ENCODE assay signal across 19 cellular contexts in the genomic region with DNA sequence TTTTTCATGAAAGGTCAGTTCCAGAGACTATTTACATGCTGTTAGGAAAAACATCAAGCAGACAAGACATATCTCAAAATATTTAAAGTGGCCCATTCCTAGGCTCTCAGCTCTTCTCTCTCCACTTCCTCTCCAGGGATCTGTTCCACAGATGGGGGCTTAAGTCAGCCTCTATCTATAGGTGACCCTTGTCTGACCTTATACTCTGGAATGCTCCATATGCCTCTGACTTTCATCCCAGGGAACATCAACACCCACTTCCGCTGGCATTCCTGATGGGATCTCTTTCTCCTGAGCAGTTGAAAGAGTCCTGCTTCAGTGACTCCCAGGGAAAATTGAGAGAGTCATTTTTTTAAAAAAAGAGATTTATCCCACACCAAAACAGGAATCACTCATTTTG. TPM values are rescaled to one million over a fixed set of nuclear protein-coding genes. Genes with fewer than 3 reads are reported as not detected.
DNase-seq lines count a peak whose midpoint lies in the region.
"Had no signal": no experiment of that assay in that cellular context is flagged by ENCODE, and none has a peak within 500 bp of the region (broad histone marks: within the 10 kb centered on the region; RNA-seq: fewer than 3 reads in every experiment).

No MANE protein-coding gene starts in this region.

- H3K27ac ChIP-seq in BLaER1 = no peak overlapping the region
- no peak overlapping the region for H3K27ac ChIP-seq in mesenchymal stem cell (ENCODE audit: low read length, poor library complexity, severe bottlenecking)
- H3K27ac ChIP-seq: A549, breast epithelium, suprapubic skin, VCaP had no signal

- no peaks in the 10 kb centered on the region for H3K79me1 ChIP-seq in mesenchymal stem cell (replicated peaks; ENCODE audit: low read length, poor library complexity, severe bottlenecking)

- no peak overlapping the region for H2AK5ac ChIP-seq in mesenchymal stem cell (ENCODE audit: low read length, severe bottlenecking)

- peak; percentile 45 for DNase-seq in LHCN-M2 (ENCODE audit: low read depth)
- peak; percentile 37 for DNase-seq in dermis blood vessel endothelial cell
- peak; percentile 61 for DNase-seq in mesenchymal stem cell
- DNase-seq in GM19240 (ENCODE audit: insufficient read length, low spot score) = no peak
- DNase-seq in Ammon's horn (ENCODE audit: low spot score) = no peak
- no peak for DNase-seq in NCI-H146 treated with DMSO at 0.1 percent for 48 hours (lab: John Stamatoyannopoulos, UW; ENCODE audit: unreplicated experiment)
- no peak for DNase-seq in NCI-H1436 treated with DMSO at 0.1 percent for 48 hours (lab: John Stamatoyannopoulos, UW)
- DNase-seq: activated CD4-positive, alpha-beta memory T cell treated with anti-CD3 and anti-CD28 coated beads, Interleukin-2, amount 10 ng/mL, durations not matched to agents 7 days and 5 days; activated T-cell treated with anti-CD3 and anti-CD28 coated beads, Interleukin-2, amount 50 U/mL, for 4 hours; glutamatergic neuron; natural killer cell; NCI-H1436; NCI-H446; SHP77 treated with DMSO at 0.1 percent for 48 hours had no signal

- no peak overlapping the region for H4K91ac ChIP-seq in mesenchymal stem cell (ENCODE audit: low read length)

- no peak overlapping the region for H3K18ac ChIP-seq in mesenchymal stem cell (ENCODE audit: low read depth in 1 of 2, low read length in 2 of 2)

- no peak overlapping the region for H2AFZ ChIP-seq in mesenchymal stem cell (ENCODE audit: low read depth, low read length)

- H3K4me2 ChIP-seq in BLaER1 (peak overlapping the region; percentile 65), mesenchymal stem cell (ENCODE audit: low read length, poor library complexity, severe bottlenecking) (no peak overlapping the region)
- H3K4me2 ChIP-seq: A549 had no signal

- H2BK5ac ChIP-seq in mesenchymal stem cell (ENCODE audit: low read depth, low read length, poor library complexity, severe bottlenecking) = no peak overlapping the region

- no peak overlapping the region for H3K4ac ChIP-seq in mesenchymal stem cell (ENCODE audit: low read depth in 1 of 2, low read length in 2 of 2)

- peaks cover 8% of the 10 kb centered on the region; the same call in 1 of the 2 replicates for H3K9me3 ChIP-seq in BLaER1
- H3K9me3 ChIP-seq in mesenchymal stem cell (ENCODE audit: control insufficient read depth, low read length) = no peaks in the 10 kb centered on the region
- H3K9me3 ChIP-seq: breast epithelium, suprapubic skin had no signal

- H3K27me3 ChIP-seq in BLaER1 = no peaks in the 10 kb centered on the region
- H3K27me3 ChIP-seq in mesenchymal stem cell (ENCODE audit: control insufficient read depth in 1 of 2, insufficient read depth in 1 of 2, low read length in 2 of 2) = no peaks in the 10 kb centered on the region
- H3K27me3 ChIP-seq: breast epithelium, suprapubic skin had no signal

- H3K14ac ChIP-seq in mesenchymal stem cell (ENCODE audit: low read length in 2 of 2) = no peak overlapping the region

- H2BK120ac ChIP-seq in mesenchymal stem cell (ENCODE audit: low read depth, low read length) = no peak overlapping the region

- WGBS in mesenchymal stem cell = no CpG with 5 or more reads among the region's 1 CpG

- H2BK12ac ChIP-seq in mesenchymal stem cell (ENCODE audit: low read length in 2 of 2) = no peak overlapping the region

- no peak overlapping the region for H3K9ac ChIP-seq in BLaER1
- no peak overlapping the region for H3K9ac ChIP-seq in mesenchymal stem cell (ENCODE audit: low read length)

- H4K20me1 ChIP-seq in BLaER1 = no peaks in the 10 kb centered on the region

- H3K4me1 ChIP-seq in BLaER1 (peaks cover 33% of the 10 kb centered on the region), mesenchymal stem cell (ENCODE audit: control insufficient read depth, insufficient read depth, low read depth, low read length) (no peaks in the 10 kb centered on the region)
- H3K4me1 ChIP-seq: A549, breast epithelium had no signal

- no peak overlapping the region for H3K23ac ChIP-seq in mesenchymal stem cell (ENCODE audit: low read length in 2 of 2)

- peak overlapping the region; percentile 33 for H4K8ac ChIP-seq in mesenchymal stem cell (ENCODE audit: low read length)

- H3K36me3 ChIP-seq in BLaER1 = no peaks in the 10 kb centered on the region
- H3K36me3 ChIP-seq in mesenchymal stem cell (ENCODE audit: control insufficient read depth in 1 of 2, insufficient read depth in 2 of 2, low read depth in 1 of 2, low read length in 2 of 2) = no peaks in the 10 kb centered on the region
- H3K36me3 ChIP-seq: breast epithelium, suprapubic skin had no signal

- no peak overlapping the region for H3K4me3 ChIP-seq in BLaER1
- H3K4me3 ChIP-seq in mesenchymal stem cell (ENCODE audit: insufficient read depth in 1 of 2, low read depth in 1 of 2, low read length in 2 of 2) = no peak overlapping the region
- H3K4me3 ChIP-seq: A549, breast epithelium, suprapubic skin had no signal

- no peak overlapping the region for H2BK15ac ChIP-seq in mesenchymal stem cell (ENCODE audit: low read depth, poor library complexity, severe bottlenecking)

RNA-seq across cellular contexts. Expression of gene WIPI1, which starts 11.5 kb away (rescaled TPM):
- total RNA-seq in LHCN-M2 (2014; rRNA removed) (30.8 and 37.7 TPM in 2 replicates), dermis blood vessel endothelial cell (60.2 and 65.5 TPM in 2 replicates)
- 51.7 TPM for polyA plus RNA-seq in LHCN-M2 (2012)
- 197 TPM for polyA plus RNA-seq in mesenchymal stem cell (2013, experiment 1 of 2)
- polyA plus RNA-seq in mesenchymal stem cell (2013, experiment 2 of 2) = 194 TPM

RNA-seq across cellular contexts. Expression of gene PRKAR1A, which starts 43.4 kb away (rescaled TPM):
- total RNA-seq in LHCN-M2 (2014; rRNA removed) (233 and 262 TPM in 2 replicates), dermis blood vessel endothelial cell (403 and 572 TPM in 2 replicates)
- polyA plus RNA-seq in LHCN-M2 (2012) = 97.2 TPM
- polyA plus RNA-seq in mesenchymal stem cell (2013, experiment 1 of 2) = 168 TPM
- 173 TPM for polyA plus RNA-seq in mesenchymal stem cell (2013, experiment 2 of 2)

Comparison
In these comparisons a context has a peak if more than half of its experiments do, and no peak if none do; other contexts are left out.
1. DNase-seq: peak in LHCN-M2 (single experiment), dermis blood vessel endothelial cell (single experiment) and mesenchymal stem cell (single experiment); none in GM19240 (single experiment), Ammon's horn (single experiment), NCI-H146 treated with DMSO at 0.1 percent for 48 hours (single experiment) and NCI-H1436 treated with DMSO at 0.1 percent for 48 hours (single experiment).